Comparison of ENCODE assay signal across 18 cellular contexts in the genomic region with DNA sequence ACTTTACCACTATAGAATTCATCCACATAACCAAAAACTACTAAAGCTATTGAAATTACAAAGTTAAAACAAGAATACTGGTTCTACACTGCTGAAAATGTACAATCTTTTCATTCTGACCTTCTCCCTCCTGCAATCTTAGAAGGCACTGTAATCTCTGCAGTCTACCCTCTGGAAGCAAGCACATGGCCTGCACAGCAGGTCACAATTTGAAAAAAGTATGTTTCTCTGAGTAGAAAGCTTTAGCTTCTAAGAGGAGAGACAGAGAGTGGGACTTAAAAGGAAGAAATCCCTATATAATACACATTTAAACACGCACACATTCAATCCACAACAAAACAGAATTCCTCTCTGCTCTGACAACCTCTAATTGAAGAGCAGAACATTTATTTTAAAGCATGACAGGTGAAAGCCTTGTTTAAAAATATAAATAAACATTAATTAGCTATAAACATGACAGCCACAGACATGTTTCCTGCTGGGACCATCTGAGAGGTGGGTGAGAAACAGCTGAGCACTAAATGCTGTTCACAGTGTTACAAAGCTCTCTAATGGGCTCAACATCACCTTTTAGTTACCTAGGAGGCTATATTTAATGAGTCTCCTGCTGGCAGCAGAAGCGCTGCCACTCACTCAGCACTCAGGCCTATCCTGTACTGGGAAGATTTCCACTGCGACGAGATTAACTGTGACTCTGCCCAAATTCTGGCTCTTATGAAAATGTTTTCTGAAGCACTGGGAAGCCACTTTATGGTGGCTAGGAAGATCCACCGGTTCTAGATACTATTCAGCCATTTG.
"Had no signal": no experiment of that assay in that cellular context is flagged by ENCODE, and none has a peak within 500 bp of the region (broad histone marks: within the 10 kb centered on the region; RNA-seq: fewer than 3 reads in every experiment).

No MANE protein-coding gene starts in this region.

- H3K27me3 ChIP-seq: heart right ventricle, right lobe of liver, spleen, upper lobe of left lung had no signal

- DNase-seq: activated CD4-positive, alpha-beta T cell treated with anti-CD3 and anti-CD28 coated beads for 1 hour; activated CD4-positive, alpha-beta T cell treated with anti-CD3 and anti-CD28 coated beads, Interleukin-2, amount 50 U/mL, for 48 hours; activated CD8-positive, alpha-beta memory T cell treated with anti-CD3 and anti-CD28 coated beads, Interleukin-2, amount 10 ng/mL, durations not matched to agents 7 days and 5 days; activated naive CD4-positive, alpha-beta T cell treated with anti-CD3 and anti-CD28 coated beads for 36 hours; activated T-cell treated with anti-CD3 and anti-CD28 coated beads, Interleukin-2, amount 50 U/mL, for 1 hour; heart right ventricle; left colon; nephron progenitor cell; psoas muscle; right lobe of liver; spleen; T-helper 9 cell had no signal

- H3K9me3 ChIP-seq: psoas muscle, right lobe of liver, spleen, upper lobe of left lung had no signal

- H3K27ac ChIP-seq: epithelial cell of prostate, heart right ventricle, psoas muscle, right lobe of liver, spleen, upper lobe of left lung had no signal

- H3K27me3 Mint-ChIP-seq: activated CD8-positive, alpha-beta memory T cell treated with anti-CD3 and anti-CD28 coated beads, Interleukin-2, amount 10 ng/mL, durations not matched to agents 7 days and 5 days; stimulated activated naive CD8-positive, alpha-beta T cell treated with anti-CD3 and anti-CD28 coated beads, Interleukin-15, Interleukin-2, amounts not matched to agents 100 ng/mL and 50 ng/mL, for 24 hours had no signal

- H3K27ac Mint-ChIP-seq: activated CD8-positive, alpha-beta memory T cell treated with anti-CD3 and anti-CD28 coated beads, Interleukin-2, amount 10 ng/mL, durations not matched to agents 7 days and 5 days; activated naive CD4-positive, alpha-beta T cell treated with anti-CD3 and anti-CD28 coated beads for 36 hours; activated T-helper 2 cell treated with anti-CD3 and anti-CD28 coated beads, Interferon-gamma antibody, Interleukin-2, Interleukin-4, amounts not matched to agents 10 μg/mL and 5 μg/mL and 100 μg/mL, durations not matched to agents 14 hours and 24 hours and 36 hours; mesothelial cell of epicardium; nephron progenitor cell; stimulated activated naive CD8-positive, alpha-beta T cell treated with anti-CD3 and anti-CD28 coated beads, Interleukin-15, Interleukin-2, amounts not matched to agents 100 ng/mL and 50 ng/mL, for 24 hours had no signal

- H3K36me3 ChIP-seq: heart right ventricle, right lobe of liver, spleen, upper lobe of left lung had no signal

- H3K9me3 Mint-ChIP-seq: activated naive CD4-positive, alpha-beta T cell treated with anti-CD3 and anti-CD28 coated beads for 36 hours; activated T-helper 2 cell treated with anti-CD3 and anti-CD28 coated beads, Interferon-gamma antibody, Interleukin-2, Interleukin-4, amounts not matched to agents 10 μg/mL and 5 μg/mL and 100 μg/mL, durations not matched to agents 14 hours and 24 hours and 36 hours; stimulated activated naive CD8-positive, alpha-beta T cell treated with anti-CD3 and anti-CD28 coated beads, Interleukin-15, Interleukin-2, amounts not matched to agents 100 ng/mL and 50 ng/mL, for 24 hours had no signal

- H3K4me3 Mint-ChIP-seq: activated CD8-positive, alpha-beta memory T cell treated with anti-CD3 and anti-CD28 coated beads, Interleukin-2, amount 10 ng/mL, durations not matched to agents 7 days and 5 days; activated naive CD4-positive, alpha-beta T cell treated with anti-CD3 and anti-CD28 coated beads for 36 hours; mesothelial cell of epicardium; nephron progenitor cell; stimulated activated naive CD8-positive, alpha-beta T cell treated with anti-CD3 and anti-CD28 coated beads, Interleukin-15, Interleukin-2, amounts not matched to agents 100 ng/mL and 50 ng/mL, for 24 hours had no signal

- ATAC-seq: activated CD8-positive, alpha-beta memory T cell treated with anti-CD3 and anti-CD28 coated beads, Interleukin-2, amount 10 ng/mL, durations not matched to agents 7 days and 5 days; heart right ventricle; left colon; psoas muscle; right lobe of liver had no signal

- H3K4me1 Mint-ChIP-seq: activated CD8-positive, alpha-beta memory T cell treated with anti-CD3 and anti-CD28 coated beads, Interleukin-2, amount 10 ng/mL, durations not matched to agents 7 days and 5 days; mesothelial cell of epicardium had no signal

- H3K4me3 ChIP-seq: heart right ventricle, lung, psoas muscle, right lobe of liver, spleen, upper lobe of left lung had no signal

- H3K36me3 Mint-ChIP-seq: activated CD8-positive, alpha-beta memory T cell treated with anti-CD3 and anti-CD28 coated beads, Interleukin-2, amount 10 ng/mL, durations not matched to agents 7 days and 5 days; mesothelial cell of epicardium had no signal

- H3K4me1 ChIP-seq: heart right ventricle, psoas muscle, right lobe of liver, spleen, upper lobe of left lung had no signal
